25 cellular contexts compared by ENCODE assay signal in the genomic region with DNA sequence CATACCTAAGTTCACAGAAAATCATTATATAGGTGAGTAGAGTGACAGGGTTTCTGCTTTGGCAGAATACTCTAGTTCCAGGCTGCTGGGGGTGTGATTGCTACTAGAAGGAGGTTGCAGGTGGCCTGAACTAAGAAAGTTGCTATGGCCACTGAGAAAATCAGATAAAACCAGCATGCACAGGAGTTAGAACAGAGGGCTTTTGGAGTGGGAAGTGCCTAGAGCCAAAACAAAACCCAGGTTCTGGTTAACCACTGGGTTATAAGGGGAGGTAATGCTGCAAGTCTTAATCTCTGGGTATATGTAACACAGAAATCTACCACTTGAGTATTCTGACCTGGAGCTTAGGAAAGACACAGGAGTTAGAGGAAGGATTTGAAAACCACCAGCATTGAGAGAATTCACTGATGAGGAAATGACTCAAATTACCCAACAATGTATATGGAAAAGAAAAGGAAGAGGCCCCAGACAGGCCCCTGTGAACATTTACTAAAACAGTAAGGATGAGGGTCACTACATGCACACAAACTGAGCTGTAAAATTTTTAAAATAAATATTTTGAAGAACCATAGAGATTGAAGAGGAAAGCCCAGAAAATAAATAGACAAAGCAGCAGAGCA.
DNase-seq lines count a peak whose midpoint lies in the region; ATAC-seq and TF ChIP-seq lines count a peak whose summit lies in the region.
"Had no signal": no experiment of that assay in that cellular context is flagged by ENCODE, and none has a peak within 500 bp of the region (broad histone marks: within the 10 kb centered on the region; RNA-seq: fewer than 3 reads in every experiment).

No MANE protein-coding gene starts in this region.

- H3K79me2 ChIP-seq in H9 (ENCODE audit: insufficient read depth, low read length) (no peaks in the 10 kb centered on the region), trophoblast cell (ENCODE audit: control insufficient read depth, insufficient read depth, low read length, poor library complexity) (no peaks in the 10 kb centered on the region)

- H3K56ac ChIP-seq in H9 (ENCODE audit: insufficient read length, low read depth, low read length), result no peak overlapping the region

- H3K4ac ChIP-seq in H9 (ENCODE audit: low read depth, low read length) (no peak overlapping the region), trophoblast cell (ENCODE audit: low read depth, low read length) (no peak overlapping the region)

- no peaks in the 10 kb centered on the region for H3K79me1 ChIP-seq in H9 (ENCODE audit: insufficient read depth, low read depth, low read length, poor library complexity, severe bottlenecking)
- no peaks in the 10 kb centered on the region for H3K79me1 ChIP-seq in trophoblast cell (ENCODE audit: low read length)

- H4K12ac ChIP-seq in trophoblast cell (ENCODE audit: low read depth, low read length), result no peak overlapping the region

- no peak overlapping the region for H2AK5ac ChIP-seq in H9 (ENCODE audit: insufficient read length, low read length)
- no peak overlapping the region for H2AK5ac ChIP-seq in trophoblast cell (ENCODE audit: low read length)

- H3K9ac ChIP-seq in H9 (ENCODE audit: extremely low read depth, insufficient read length, low read length), result no peak overlapping the region
- no peak overlapping the region for H3K9ac ChIP-seq in trophoblast cell (ENCODE audit: low read length)
- H3K9ac ChIP-seq: SK-N-SH had no signal

- peaks cover 17 to 19% of the 10 kb centered on the region in 2 experiments for H3K4me1 Mint-ChIP-seq in H9
- H3K4me1 Mint-ChIP-seq in T-helper 2 cell treated with Interferon-gamma antibody and Interleukin-4, amounts not matched to agents 5 μg/mL and 100 μg/mL, for 36 hours (ENCODE audit: low read depth), result no peaks in the 10 kb centered on the region
- H3K4me1 Mint-ChIP-seq: activated B cell treated with CpG ODN at 0.5 μM for 24 hours; CD4-positive, CD25-positive, alpha-beta regulatory T cell; central memory CD8-positive, alpha-beta T cell; naive thymus-derived CD4-positive, alpha-beta T cell; stimulated activated naive CD8-positive, alpha-beta T cell treated with anti-CD3 and anti-CD28 coated beads, Interleukin-15, amount 100 ng/mL, for 72 hours had no signal

- H3K18ac ChIP-seq in H9 (ENCODE audit: insufficient read length, low read depth, low read length), result no peak overlapping the region
- H3K18ac ChIP-seq in trophoblast cell (ENCODE audit: low read length), result no peak overlapping the region

- H3K9me3 ChIP-seq in H9 (ENCODE audit: control insufficient read depth, low read depth, low read length) (no peaks in the 10 kb centered on the region), trophoblast cell (ENCODE audit: insufficient read depth, low read depth, low read length) (no peaks in the 10 kb centered on the region), spleen (no peaks in the 10 kb centered on the region)
- H3K9me3 ChIP-seq: ascending aorta, heart right ventricle, ovary, SK-N-SH, thyroid gland had no signal

- H3K36me3 ChIP-seq in trophoblast cell (ENCODE audit: control insufficient read depth in 1 of 2, insufficient read depth in 2 of 2, low read length in 2 of 2) (peaks cover 0 to 4% of the 10 kb centered on the region in 2 experiments), spleen (no peaks in the 10 kb centered on the region)
- H3K36me3 ChIP-seq: ovary had no signal

- no peak overlapping the region for H3K4me2 ChIP-seq in H9 (ENCODE audit: insufficient read depth, insufficient read length, low read length)
- no peak overlapping the region for H3K4me2 ChIP-seq in trophoblast cell (ENCODE audit: low read length)
- H3K4me2 ChIP-seq: SK-N-SH had no signal

- no peak overlapping the region for H3K4me3 Mint-ChIP-seq in H9
- H3K4me3 Mint-ChIP-seq in T-helper 2 cell treated with Interferon-gamma antibody and Interleukin-4, amounts not matched to agents 5 μg/mL and 100 μg/mL, for 36 hours, result no peak overlapping the region
- H3K4me3 Mint-ChIP-seq: activated B cell treated with CpG ODN at 0.5 μM for 24 hours; activated CD4-positive, alpha-beta memory T cell treated with anti-CD3 and anti-CD28 coated beads for 36 hours; activated naive CD8-positive, alpha-beta T cell; CD4-positive, CD25-positive, alpha-beta regulatory T cell; central memory CD8-positive, alpha-beta T cell; naive thymus-derived CD4-positive, alpha-beta T cell; stimulated activated naive CD8-positive, alpha-beta T cell treated with anti-CD3 and anti-CD28 coated beads, Interleukin-15, amount 100 ng/mL, for 72 hours had no signal

- H4K91ac ChIP-seq in H9 (ENCODE audit: insufficient read length, low read depth, low read length) (no peak overlapping the region), trophoblast cell (ENCODE audit: low read depth, low read length) (no peak overlapping the region)

- intact Hi-C loops in spleen (cut with DNase I; ENCODE audit: low total_unique reads), result no loop called here

- H3K4me1 ChIP-seq in H9 (ENCODE audit: insufficient read depth, low read length) (peaks cover 10% of the 10 kb centered on the region), trophoblast cell (ENCODE audit: control insufficient read depth in 1 of 2, insufficient read depth in 2 of 2, low read length in 2 of 2) (no peaks in the 10 kb centered on the region), spleen (no peaks in the 10 kb centered on the region)
- H3K4me1 ChIP-seq: ascending aorta, thyroid gland had no signal

- no peak overlapping the region for H4K5ac ChIP-seq in H9 (ENCODE audit: insufficient read length, low read depth, low read length)

- no peak for DNase-seq in H9
- DNase-seq in UCSD-AML1 (lab: John Stamatoyannopoulos, UW; ENCODE audit: unreplicated experiment), result peak; percentile 5
- DNase-seq in iris pigment epithelial cell (ENCODE audit: low read depth), result peak; percentile 24
- peak; percentile 12 to 41 for DNase-seq in trophoblast cell
- no peak for DNase-seq in T-helper 2 cell treated with Interferon-gamma antibody and Interleukin-4, amounts not matched to agents 5 μg/mL and 100 μg/mL, for 36 hours (ENCODE audit: low spot score)
- DNase-seq in T-helper 2 cell, result no peak
- DNase-seq in spleen, result no peak
- DNase-seq: activated B cell treated with CpG ODN at 0.5 μM for 24 hours; activated CD4-positive, alpha-beta memory T cell treated with anti-CD3 and anti-CD28 coated beads for 36 hours; activated CD8-positive, alpha-beta memory T cell treated with anti-CD3 and anti-CD28 coated beads, Interleukin-2, amount 50 U/mL, for 48 hours; CD4-positive, CD25-positive, alpha-beta regulatory T cell; heart right ventricle; naive thymus-derived CD4-positive, alpha-beta T cell; NCI-H187; NCI-H524 treated with DMSO at 0.1 percent for 48 hours; ovary; SK-N-SH; stimulated activated CD4-positive, alpha-beta T cell treated with anti-CD3 and anti-CD28 coated beads, Interleukin-15, amount 100 ng/mL, for 24 hours; stimulated activated naive CD8-positive, alpha-beta T cell treated with anti-CD3 and anti-CD28 coated beads, Interleukin-15, amount 100 ng/mL, for 72 hours; thyroid gland had no signal

- H3K9me3 Mint-ChIP-seq in H9, result peaks cover 0 to 3% of the 10 kb centered on the region in 2 experiments; a peak in 2 of 5 replicates
- no peaks in the 10 kb centered on the region for H3K9me3 Mint-ChIP-seq in T-helper 2 cell treated with Interferon-gamma antibody and Interleukin-4, amounts not matched to agents 5 μg/mL and 100 μg/mL, for 36 hours
- H3K9me3 Mint-ChIP-seq: activated B cell treated with CpG ODN at 0.5 μM for 24 hours; activated CD4-positive, alpha-beta memory T cell treated with anti-CD3 and anti-CD28 coated beads for 36 hours; activated T-helper 2 cell treated with anti-CD3 and anti-CD28 coated beads, Interferon-gamma antibody, Interleukin-2, Interleukin-4, amounts not matched to agents 10 μg/mL and 5 μg/mL and 100 μg/mL, durations not matched to agents 14 hours and 24 hours and 36 hours; central memory CD8-positive, alpha-beta T cell; naive thymus-derived CD4-positive, alpha-beta T cell; stimulated activated naive CD8-positive, alpha-beta T cell treated with anti-CD3 and anti-CD28 coated beads, Interleukin-15, amount 100 ng/mL, for 72 hours had no signal

- no peaks in the 10 kb centered on the region for H3K27me3 Mint-ChIP-seq in H9 (ENCODE audit: low read depth)
- no peaks in the 10 kb centered on the region for H3K27me3 Mint-ChIP-seq in T-helper 2 cell treated with Interferon-gamma antibody and Interleukin-4, amounts not matched to agents 5 μg/mL and 100 μg/mL, for 36 hours (ENCODE audit: low read depth)
- H3K27me3 Mint-ChIP-seq: activated B cell treated with CpG ODN at 0.5 μM for 24 hours; activated CD4-positive, alpha-beta memory T cell treated with anti-CD3 and anti-CD28 coated beads for 36 hours; activated naive CD8-positive, alpha-beta T cell; CD4-positive, CD25-positive, alpha-beta regulatory T cell; central memory CD8-positive, alpha-beta T cell; naive thymus-derived CD4-positive, alpha-beta T cell; stimulated activated naive CD8-positive, alpha-beta T cell treated with anti-CD3 and anti-CD28 coated beads, Interleukin-15, amount 100 ng/mL, for 72 hours had no signal

- H3K23me2 ChIP-seq in H9 (ENCODE audit: insufficient read length, low read depth, low read length, poor library complexity, severe bottlenecking), result no peaks in the 10 kb centered on the region

- no peak overlapping the region for H3K14ac ChIP-seq in H9 (ENCODE audit: insufficient read depth, low read length)
- no peak overlapping the region for H3K14ac ChIP-seq in trophoblast cell (ENCODE audit: low read length)

- H2BK120ac ChIP-seq in H9 (ENCODE audit: low read depth, low read length, poor library complexity, severe bottlenecking) (no peak overlapping the region), trophoblast cell (ENCODE audit: insufficient read depth, low read length, poor library complexity) (no peak overlapping the region)

- peak overlapping the region in 2 of 3 experiments; percentile 3 to 44; a peak in 2 of 7 replicates for H3K27ac Mint-ChIP-seq in H9
- H3K27ac Mint-ChIP-seq in T-helper 2 cell treated with Interferon-gamma antibody and Interleukin-4, amounts not matched to agents 5 μg/mL and 100 μg/mL, for 36 hours, result no peak overlapping the region
- H3K27ac Mint-ChIP-seq: activated B cell treated with CpG ODN at 0.5 μM for 24 hours; activated CD4-positive, alpha-beta memory T cell treated with anti-CD3 and anti-CD28 coated beads for 36 hours; activated naive CD8-positive, alpha-beta T cell; activated T-helper 2 cell treated with anti-CD3 and anti-CD28 coated beads, Interferon-gamma antibody, Interleukin-2, Interleukin-4, amounts not matched to agents 10 μg/mL and 5 μg/mL and 100 μg/mL, durations not matched to agents 14 hours and 24 hours and 36 hours; CD4-positive, CD25-positive, alpha-beta regulatory T cell; naive thymus-derived CD4-positive, alpha-beta T cell; stimulated activated naive CD8-positive, alpha-beta T cell treated with anti-CD3 and anti-CD28 coated beads, Interleukin-15, amount 100 ng/mL, for 72 hours had no signal

- H3K23ac ChIP-seq in H9 (ENCODE audit: insufficient read length, low read depth, low read length) (no peak overlapping the region), trophoblast cell (ENCODE audit: low read length) (no peak overlapping the region)

- TF ChIP-seq CTCF in H9 (conservative IDR thresholded peaks at IDR 0.05) (no peak), spleen (IDR thresholded peaks at IDR 0.05 in 8 of 11, conservative IDR thresholded peaks at IDR 0.05 in 3 of 11) (no peak)

- H3K27ac ChIP-seq in H9 (ENCODE audit: insufficient read length, low read depth, low read length) (no peak overlapping the region), trophoblast cell (ENCODE audit: low read depth, low read length) (no peak overlapping the region), spleen (no peak overlapping the region)
- H3K27ac ChIP-seq: heart right ventricle, ovary had no signal

- no peak for ATAC-seq in HG02840 (IDR thresholded peaks at IDR 0.05; ENCODE audit: low FRiP score, unreplicated experiment)
- ATAC-seq: heart right ventricle; naive thymus-derived CD4-positive, alpha-beta T cell; stimulated activated naive CD8-positive, alpha-beta T cell treated with anti-CD3 and anti-CD28 coated beads, Interleukin-15, amount 100 ng/mL, for 72 hours had no signal

- H2AFZ ChIP-seq in H9 (ENCODE audit: low read length) (no peak overlapping the region), trophoblast cell (ENCODE audit: insufficient read depth, low read length, poor library complexity) (no peak overlapping the region)

- no peaks in the 10 kb centered on the region for H4K20me1 ChIP-seq in H9 (ENCODE audit: control insufficient read depth, insufficient read depth, insufficient read length)

- H4K8ac ChIP-seq in H9 (replicated peaks; ENCODE audit: insufficient read length, low read depth, low read length) (no peak overlapping the region), trophoblast cell (ENCODE audit: low read depth, low read length) (no peak overlapping the region)

- no peak overlapping the region for H2BK12ac ChIP-seq in H9 (ENCODE audit: insufficient read length, low read depth, low read length)
- no peak overlapping the region for H2BK12ac ChIP-seq in trophoblast cell (ENCODE audit: low read length)

- H2BK20ac ChIP-seq in H9 (ENCODE audit: low read depth, low read length, poor library complexity, severe bottlenecking), result no peak overlapping the region

- H3K27me3 ChIP-seq in H9 (ENCODE audit: insufficient read depth, low read length), result no peaks in the 10 kb centered on the region
- no peaks in the 10 kb centered on the region for H3K27me3 ChIP-seq in trophoblast cell (ENCODE audit: insufficient read depth, low read length)
- no peaks in the 10 kb centered on the region for H3K27me3 ChIP-seq in spleen (replicated peaks in 1 of 7)
- H3K27me3 ChIP-seq: ascending aorta, heart right ventricle, ovary, thyroid gland had no signal

- H3K4me3 ChIP-seq in trophoblast cell (ENCODE audit: low read depth, low read length) (no peak overlapping the region), spleen (no peak overlapping the region)
- H3K4me3 ChIP-seq: ascending aorta, heart right ventricle, ovary, thyroid gland had no signal

- H3K36me3 Mint-ChIP-seq in H9 (ENCODE audit: insufficient read depth in 1 of 3, low read depth in 3 of 3), result peaks cover 3 to 11% (median 4%) of the 10 kb centered on the region in 3 experiments; a peak in 5 of 7 replicates
- H3K36me3 Mint-ChIP-seq in T-helper 2 cell treated with Interferon-gamma antibody and Interleukin-4, amounts not matched to agents 5 μg/mL and 100 μg/mL, for 36 hours (ENCODE audit: low read depth), result no peaks in the 10 kb centered on the region
- H3K36me3 Mint-ChIP-seq: activated CD4-positive, alpha-beta memory T cell treated with anti-CD3 and anti-CD28 coated beads for 36 hours; activated naive CD8-positive, alpha-beta T cell; CD4-positive, CD25-positive, alpha-beta regulatory T cell; naive thymus-derived CD4-positive, alpha-beta T cell had no signal

- no peak overlapping the region for H2BK15ac ChIP-seq in H9 (ENCODE audit: low read depth, low read length)

- no peak overlapping the region for H2BK5ac ChIP-seq in H9 (ENCODE audit: insufficient read length, low read length)
- no peak overlapping the region for H2BK5ac ChIP-seq in trophoblast cell (ENCODE audit: low read depth, low read length, poor library complexity)

- no peak overlapping the region for H3T11ph ChIP-seq in H9 (ENCODE audit: low read length)

- TF ChIP-seq POLR2A in spleen (IDR thresholded peaks at IDR 0.05), result no peak

Comparison
In these comparisons a context has a peak if more than half of its experiments do, and no peak if none do; other contexts are left out.
1. DNase-seq: peak in UCSD-AML1 (single experiment), iris pigment epithelial cell (single experiment) and trophoblast cell (2 of 2); none in H9 (single experiment), T-helper 2 cell treated with Interferon-gamma antibody and Interleukin-4, amounts not matched to agents 5 μg/mL and 100 μg/mL, for 36 hours (single experiment), T-helper 2 cell (0 of 5) and spleen (single experiment).